2 cellular contexts compared by ENCODE assay signal in the genomic region with DNA sequence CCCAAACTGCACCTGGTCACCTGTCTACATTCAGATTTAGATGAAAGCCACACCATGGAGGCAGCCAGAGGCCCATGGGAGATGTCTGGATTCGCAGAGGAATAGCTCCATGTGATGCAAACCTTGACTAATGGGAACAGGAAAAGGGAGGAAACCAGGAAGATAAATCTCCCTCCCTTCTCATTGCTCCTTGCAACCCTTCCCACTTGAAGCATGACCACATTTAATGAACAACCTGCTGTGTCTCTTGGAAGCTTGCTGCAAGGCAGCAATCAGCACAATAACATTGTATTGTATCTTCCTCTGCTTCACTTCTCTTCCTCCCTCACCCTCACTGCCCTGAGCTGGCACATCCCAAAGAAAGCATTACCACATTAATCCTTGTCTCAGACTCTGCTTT.
TF ChIP-seq lines count a peak whose summit lies in the region.

No MANE protein-coding gene starts in this region.

TF ChIP-seq in H1, 55 proteins besides CTCF, POLR2A, EP300 and RAD21 (continues in another document):
- no peak for TF ChIP-seq RNF2 (IDR thresholded peaks at IDR 0.05; ENCODE audit: borderline replicate concordance, low read depth, low read length, missing control alignments, poor library complexity, severe bottlenecking)
- no peak for TF ChIP-seq PHF8 (conservative IDR thresholded peaks at IDR 0.05; ENCODE audit: low read depth, low read length)
- no peak for TF ChIP-seq HDAC2 (IDR thresholded peaks at IDR 0.05; ENCODE audit: borderline replicate concordance in 1 of 2, low read depth in 2 of 2, low read length in 2 of 2)
- no peak for TF ChIP-seq POLR2AphosphoS5 (IDR thresholded peaks at IDR 0.05; ENCODE audit: low read depth, low read length)
- TF ChIP-seq BACH1 (IDR thresholded peaks at IDR 0.05; ENCODE audit: low read length) = no peak
- TF ChIP-seq SP2 (IDR thresholded peaks at IDR 0.05; ENCODE audit: low read length) = no peak
- TF ChIP-seq RBBP5 (IDR thresholded peaks at IDR 0.05; ENCODE audit: borderline replicate concordance, low read depth, low read length) = no peak
- TF ChIP-seq, protein P1, sequence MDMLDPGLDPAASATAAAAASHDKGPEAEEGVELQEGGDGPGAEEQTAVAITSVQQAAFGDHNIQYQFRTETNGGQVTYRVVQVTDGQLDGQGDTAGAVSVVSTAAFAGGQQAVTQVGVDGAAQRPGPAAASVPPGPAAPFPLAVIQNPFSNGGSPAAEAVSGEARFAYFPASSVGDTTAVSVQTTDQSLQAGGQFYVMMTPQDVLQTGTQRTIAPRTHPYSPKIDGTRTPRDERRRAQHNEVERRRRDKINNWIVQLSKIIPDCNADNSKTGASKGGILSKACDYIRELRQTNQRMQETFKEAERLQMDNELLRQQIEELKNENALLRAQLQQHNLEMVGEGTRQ (IDR thresholded peaks at IDR 0.05; ENCODE audit: low read length) = no peak
- no peak for TF ChIP-seq ZNF274 (IDR thresholded peaks at IDR 0.05; ENCODE audit: borderline replicate concordance, extremely low read depth, low read length)
- no peak for TF ChIP-seq SUZ12 (IDR thresholded peaks at IDR 0.05; ENCODE audit: low read length)
- TF ChIP-seq, protein P2, sequence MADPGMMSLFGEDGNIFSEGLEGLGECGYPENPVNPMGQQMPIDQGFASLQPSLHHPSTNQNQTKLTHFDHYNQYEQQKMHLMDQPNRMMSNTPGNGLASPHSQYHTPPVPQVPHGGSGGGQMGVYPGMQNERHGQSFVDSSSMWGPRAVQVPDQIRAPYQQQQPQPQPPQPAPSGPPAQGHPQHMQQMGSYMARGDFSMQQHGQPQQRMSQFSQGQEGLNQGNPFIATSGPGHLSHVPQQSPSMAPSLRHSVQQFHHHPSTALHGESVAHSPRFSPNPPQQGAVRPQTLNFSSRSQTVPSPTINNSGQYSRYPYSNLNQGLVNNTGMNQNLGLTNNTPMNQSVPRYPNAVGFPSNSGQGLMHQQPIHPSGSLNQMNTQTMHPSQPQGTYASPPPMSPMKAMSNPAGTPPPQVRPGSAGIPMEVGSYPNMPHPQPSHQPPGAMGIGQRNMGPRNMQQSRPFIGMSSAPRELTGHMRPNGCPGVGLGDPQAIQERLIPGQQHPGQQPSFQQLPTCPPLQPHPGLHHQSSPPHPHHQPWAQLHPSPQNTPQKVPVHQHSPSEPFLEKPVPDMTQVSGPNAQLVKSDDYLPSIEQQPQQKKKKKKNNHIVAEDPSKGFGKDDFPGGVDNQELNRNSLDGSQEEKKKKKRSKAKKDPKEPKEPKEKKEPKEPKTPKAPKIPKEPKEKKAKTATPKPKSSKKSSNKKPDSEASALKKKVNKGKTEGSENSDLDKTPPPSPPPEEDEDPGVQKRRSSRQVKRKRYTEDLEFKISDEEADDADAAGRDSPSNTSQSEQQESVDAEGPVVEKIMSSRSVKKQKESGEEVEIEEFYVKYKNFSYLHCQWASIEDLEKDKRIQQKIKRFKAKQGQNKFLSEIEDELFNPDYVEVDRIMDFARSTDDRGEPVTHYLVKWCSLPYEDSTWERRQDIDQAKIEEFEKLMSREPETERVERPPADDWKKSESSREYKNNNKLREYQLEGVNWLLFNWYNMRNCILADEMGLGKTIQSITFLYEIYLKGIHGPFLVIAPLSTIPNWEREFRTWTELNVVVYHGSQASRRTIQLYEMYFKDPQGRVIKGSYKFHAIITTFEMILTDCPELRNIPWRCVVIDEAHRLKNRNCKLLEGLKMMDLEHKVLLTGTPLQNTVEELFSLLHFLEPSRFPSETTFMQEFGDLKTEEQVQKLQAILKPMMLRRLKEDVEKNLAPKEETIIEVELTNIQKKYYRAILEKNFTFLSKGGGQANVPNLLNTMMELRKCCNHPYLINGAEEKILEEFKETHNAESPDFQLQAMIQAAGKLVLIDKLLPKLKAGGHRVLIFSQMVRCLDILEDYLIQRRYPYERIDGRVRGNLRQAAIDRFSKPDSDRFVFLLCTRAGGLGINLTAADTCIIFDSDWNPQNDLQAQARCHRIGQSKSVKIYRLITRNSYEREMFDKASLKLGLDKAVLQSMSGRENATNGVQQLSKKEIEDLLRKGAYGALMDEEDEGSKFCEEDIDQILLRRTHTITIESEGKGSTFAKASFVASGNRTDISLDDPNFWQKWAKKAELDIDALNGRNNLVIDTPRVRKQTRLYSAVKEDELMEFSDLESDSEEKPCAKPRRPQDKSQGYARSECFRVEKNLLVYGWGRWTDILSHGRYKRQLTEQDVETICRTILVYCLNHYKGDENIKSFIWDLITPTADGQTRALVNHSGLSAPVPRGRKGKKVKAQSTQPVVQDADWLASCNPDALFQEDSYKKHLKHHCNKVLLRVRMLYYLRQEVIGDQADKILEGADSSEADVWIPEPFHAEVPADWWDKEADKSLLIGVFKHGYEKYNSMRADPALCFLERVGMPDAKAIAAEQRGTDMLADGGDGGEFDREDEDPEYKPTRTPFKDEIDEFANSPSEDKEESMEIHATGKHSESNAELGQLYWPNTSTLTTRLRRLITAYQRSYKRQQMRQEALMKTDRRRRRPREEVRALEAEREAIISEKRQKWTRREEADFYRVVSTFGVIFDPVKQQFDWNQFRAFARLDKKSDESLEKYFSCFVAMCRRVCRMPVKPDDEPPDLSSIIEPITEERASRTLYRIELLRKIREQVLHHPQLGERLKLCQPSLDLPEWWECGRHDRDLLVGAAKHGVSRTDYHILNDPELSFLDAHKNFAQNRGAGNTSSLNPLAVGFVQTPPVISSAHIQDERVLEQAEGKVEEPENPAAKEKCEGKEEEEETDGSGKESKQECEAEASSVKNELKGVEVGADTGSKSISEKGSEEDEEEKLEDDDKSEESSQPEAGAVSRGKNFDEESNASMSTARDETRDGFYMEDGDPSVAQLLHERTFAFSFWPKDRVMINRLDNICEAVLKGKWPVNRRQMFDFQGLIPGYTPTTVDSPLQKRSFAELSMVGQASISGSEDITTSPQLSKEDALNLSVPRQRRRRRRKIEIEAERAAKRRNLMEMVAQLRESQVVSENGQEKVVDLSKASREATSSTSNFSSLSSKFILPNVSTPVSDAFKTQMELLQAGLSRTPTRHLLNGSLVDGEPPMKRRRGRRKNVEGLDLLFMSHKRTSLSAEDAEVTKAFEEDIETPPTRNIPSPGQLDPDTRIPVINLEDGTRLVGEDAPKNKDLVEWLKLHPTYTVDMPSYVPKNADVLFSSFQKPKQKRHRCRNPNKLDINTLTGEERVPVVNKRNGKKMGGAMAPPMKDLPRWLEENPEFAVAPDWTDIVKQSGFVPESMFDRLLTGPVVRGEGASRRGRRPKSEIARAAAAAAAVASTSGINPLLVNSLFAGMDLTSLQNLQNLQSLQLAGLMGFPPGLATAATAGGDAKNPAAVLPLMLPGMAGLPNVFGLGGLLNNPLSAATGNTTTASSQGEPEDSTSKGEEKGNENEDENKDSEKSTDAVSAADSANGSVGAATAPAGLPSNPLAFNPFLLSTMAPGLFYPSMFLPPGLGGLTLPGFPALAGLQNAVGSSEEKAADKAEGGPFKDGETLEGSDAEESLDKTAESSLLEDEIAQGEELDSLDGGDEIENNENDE (IDR thresholded peaks at IDR 0.05; ENCODE audit: insufficient replicate concordance, low read length) = no peak
- no peak for TF ChIP-seq FOSL1 (IDR thresholded peaks at IDR 0.05; ENCODE audit: insufficient read depth, low read depth, low read length)
- TF ChIP-seq CBX5 (IDR thresholded peaks at IDR 0.05; ENCODE audit: low read depth, low read length) = no peak
- no peak for TF ChIP-seq KDM1A (IDR thresholded peaks at IDR 0.05; ENCODE audit: borderline replicate concordance, low read length)
- TF ChIP-seq CEBPB (IDR thresholded peaks at IDR 0.05; ENCODE audit: low read depth, low read length) = no peak
- no peak for TF ChIP-seq TAF7 (optimal IDR thresholded peaks at IDR 0.05; ENCODE audit: borderline replicate concordance, low read depth, low read length)
- TF ChIP-seq EGR1 (IDR thresholded peaks at IDR 0.05; ENCODE audit: borderline replicate concordance, low read depth, low read length) = no peak

TF ChIP-seq in HEK293T, 16 proteins besides CTCF, POLR2A, EP300 and RAD21:
- no peak for TF ChIP-seq NFRKB (IDR thresholded peaks at IDR 0.05)
- TF ChIP-seq SP1 (IDR thresholded peaks at IDR 0.05) = no peak
- no peak for TF ChIP-seq FOXM1 (IDR thresholded peaks at IDR 0.05; ENCODE audit: borderline replicate concordance)
- no peak for TF ChIP-seq ARNT (IDR thresholded peaks at IDR 0.05)
- TF ChIP-seq LEF1 (IDR thresholded peaks at IDR 0.05; ENCODE audit: borderline replicate concordance) = no peak
- TF ChIP-seq TARDBP (IDR thresholded peaks at IDR 0.05) = no peak
- no peak for TF ChIP-seq FOXA1 (IDR thresholded peaks at IDR 0.05)
- no peak for TF ChIP-seq L3MBTL2 (conservative IDR thresholded peaks at IDR 0.05)
- no peak for TF ChIP-seq SUZ12 (IDR thresholded peaks at IDR 0.05)
- TF ChIP-seq FOXK2 (IDR thresholded peaks at IDR 0.05) = no peak
- TF ChIP-seq BHLHE40 (IDR thresholded peaks at IDR 0.05; ENCODE audit: borderline replicate concordance) = no peak
- TF ChIP-seq ELF4 (IDR thresholded peaks at IDR 0.05) = no peak
- no peak for TF ChIP-seq CTBP1 (IDR thresholded peaks at IDR 0.05; ENCODE audit: borderline replicate concordance)
- no peak for TF ChIP-seq ZNF384 (IDR thresholded peaks at IDR 0.05)
